Comparison of ENCODE assay signal across 1 cellular context in the genomic region with DNA sequence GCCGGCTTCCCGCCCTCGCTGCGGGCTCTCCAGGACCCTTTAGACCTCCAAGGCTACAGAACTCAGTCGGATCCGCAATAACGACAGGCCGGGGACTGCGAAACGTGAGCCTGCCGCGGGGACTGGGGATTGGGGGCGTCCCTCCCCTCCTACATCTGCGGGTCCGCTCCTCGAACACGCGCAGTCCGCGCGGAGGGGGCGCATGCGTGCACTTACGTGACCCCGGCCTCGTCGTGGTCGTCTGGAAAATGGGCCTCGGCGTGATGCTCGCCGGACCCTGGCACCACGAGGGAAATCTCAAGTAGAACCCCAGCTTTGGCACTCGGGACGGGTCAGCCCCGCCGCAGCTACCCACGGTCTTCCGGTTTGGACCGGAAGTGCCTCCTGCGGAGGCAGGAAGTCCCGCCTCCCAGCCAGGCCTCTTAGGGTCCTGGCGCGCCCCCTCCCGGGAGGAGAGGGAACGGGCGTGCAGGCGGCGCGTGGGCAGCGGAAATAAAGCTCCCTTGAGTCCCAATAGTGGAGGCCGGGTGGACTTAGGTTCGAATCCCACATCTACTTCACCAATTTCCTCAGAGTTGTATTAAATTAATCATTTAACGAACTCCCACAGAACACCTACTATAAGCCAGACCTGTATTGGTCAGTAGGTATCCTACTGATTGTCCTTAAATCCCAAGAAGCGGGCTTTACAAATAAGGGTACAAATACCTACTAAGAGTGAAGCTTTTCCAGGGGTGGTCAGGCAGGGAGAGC.
TF ChIP-seq lines count a peak whose summit lies in the region.

A gene with protein sequence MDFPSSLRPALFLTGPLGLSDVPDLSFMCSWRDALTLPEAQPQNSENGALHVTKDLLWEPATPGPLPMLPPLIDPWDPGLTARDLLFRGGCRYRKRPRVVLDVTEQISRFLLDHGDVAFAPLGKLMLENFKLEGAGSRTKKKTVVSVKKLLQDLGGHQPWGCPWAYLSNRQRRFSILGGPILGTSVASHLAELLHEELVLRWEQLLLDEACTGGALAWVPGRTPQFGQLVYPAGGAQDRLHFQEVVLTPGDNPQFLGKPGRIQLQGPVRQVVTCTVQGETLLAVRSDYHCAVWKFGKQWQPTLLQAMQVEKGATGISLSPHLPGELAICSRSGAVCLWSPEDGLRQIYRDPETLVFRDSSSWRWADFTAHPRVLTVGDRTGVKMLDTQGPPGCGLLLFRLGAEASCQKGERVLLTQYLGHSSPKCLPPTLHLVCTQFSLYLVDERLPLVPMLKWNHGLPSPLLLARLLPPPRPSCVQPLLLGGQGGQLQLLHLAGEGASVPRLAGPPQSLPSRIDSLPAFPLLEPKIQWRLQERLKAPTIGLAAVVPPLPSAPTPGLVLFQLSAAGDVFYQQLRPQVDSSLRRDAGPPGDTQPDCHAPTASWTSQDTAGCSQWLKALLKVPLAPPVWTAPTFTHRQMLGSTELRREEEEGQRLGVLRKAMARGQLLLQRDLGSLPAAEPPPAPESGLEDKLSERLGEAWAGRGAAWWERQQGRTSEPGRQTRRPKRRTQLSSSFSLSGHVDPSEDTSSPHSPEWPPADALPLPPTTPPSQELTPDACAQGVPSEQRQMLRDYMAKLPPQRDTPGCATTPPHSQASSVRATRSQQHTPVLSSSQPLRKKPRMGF (minus strand): TSS at position 373 of the 753 bp plus-strand sequence. CDS start 2,069 bp downstream, outside the sequence.

TF ChIP-seq in HepG2, 621 proteins besides CTCF, POLR2A, EP300 and RAD21 (continued from another document and continues in another):
- TF ChIP-seq, protein P1, sequence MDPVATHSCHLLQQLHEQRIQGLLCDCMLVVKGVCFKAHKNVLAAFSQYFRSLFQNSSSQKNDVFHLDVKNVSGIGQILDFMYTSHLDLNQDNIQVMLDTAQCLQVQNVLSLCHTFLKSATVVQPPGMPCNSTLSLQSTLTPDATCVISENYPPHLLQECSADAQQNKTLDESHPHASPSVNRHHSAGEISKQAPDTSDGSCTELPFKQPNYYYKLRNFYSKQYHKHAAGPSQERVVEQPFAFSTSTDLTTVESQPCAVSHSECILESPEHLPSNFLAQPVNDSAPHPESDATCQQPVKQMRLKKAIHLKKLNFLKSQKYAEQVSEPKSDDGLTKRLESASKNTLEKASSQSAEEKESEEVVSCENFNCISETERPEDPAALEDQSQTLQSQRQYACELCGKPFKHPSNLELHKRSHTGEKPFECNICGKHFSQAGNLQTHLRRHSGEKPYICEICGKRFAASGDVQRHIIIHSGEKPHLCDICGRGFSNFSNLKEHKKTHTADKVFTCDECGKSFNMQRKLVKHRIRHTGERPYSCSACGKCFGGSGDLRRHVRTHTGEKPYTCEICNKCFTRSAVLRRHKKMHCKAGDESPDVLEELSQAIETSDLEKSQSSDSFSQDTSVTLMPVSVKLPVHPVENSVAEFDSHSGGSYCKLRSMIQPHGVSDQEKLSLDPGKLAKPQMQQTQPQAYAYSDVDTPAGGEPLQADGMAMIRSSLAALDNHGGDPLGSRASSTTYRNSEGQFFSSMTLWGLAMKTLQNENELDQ (CRISPR knock-in tag; IDR thresholded peaks at IDR 0.05; ENCODE audit: borderline replicate concordance), result no peak
- TF ChIP-seq, protein P2, sequence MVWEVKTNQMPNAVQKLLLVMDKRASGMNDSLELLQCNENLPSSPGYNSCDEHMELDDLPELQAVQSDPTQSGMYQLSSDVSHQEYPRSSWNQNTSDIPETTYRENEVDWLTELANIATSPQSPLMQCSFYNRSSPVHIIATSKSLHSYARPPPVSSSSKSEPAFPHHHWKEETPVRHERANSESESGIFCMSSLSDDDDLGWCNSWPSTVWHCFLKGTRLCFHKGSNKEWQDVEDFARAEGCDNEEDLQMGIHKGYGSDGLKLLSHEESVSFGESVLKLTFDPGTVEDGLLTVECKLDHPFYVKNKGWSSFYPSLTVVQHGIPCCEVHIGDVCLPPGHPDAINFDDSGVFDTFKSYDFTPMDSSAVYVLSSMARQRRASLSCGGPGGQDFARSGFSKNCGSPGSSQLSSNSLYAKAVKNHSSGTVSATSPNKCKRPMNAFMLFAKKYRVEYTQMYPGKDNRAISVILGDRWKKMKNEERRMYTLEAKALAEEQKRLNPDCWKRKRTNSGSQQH (CRISPR knock-in tag; IDR thresholded peaks at IDR 0.05; ENCODE audit: low read depth), result no peak
- TF ChIP-seq CBX5 (CRISPR knock-in tag; IDR thresholded peaks at IDR 0.05; ENCODE audit: borderline replicate concordance) (peak; percentile 88), MED1 (CRISPR knock-in tag; IDR thresholded peaks at IDR 0.05) (peak; percentile 65), NR2F2 (IDR thresholded peaks at IDR 0.05; ENCODE audit: borderline replicate concordance, low read depth) (no peak), TSC22D2 (CRISPR knock-in tag; IDR thresholded peaks at IDR 0.05; ENCODE audit: borderline replicate concordance) (peak; percentile 83; the same call in 1 of the 2 replicates), TAF1 (CRISPR knock-in tag; IDR thresholded peaks at IDR 0.05) (peak; percentile 85), ZNF761 (CRISPR knock-in tag; conservative IDR thresholded peaks at IDR 0.05) (no peak), ZNF577 (CRISPR knock-in tag; IDR thresholded peaks at IDR 0.05; ENCODE audit: borderline replicate concordance, low read depth) (no peak), MLLT10 (CRISPR knock-in tag; IDR thresholded peaks at IDR 0.05) (no peak), KLF15 (CRISPR knock-in tag; IDR thresholded peaks at IDR 0.05; ENCODE audit: borderline replicate concordance) (peak; percentile 94), SNRNP70 (IDR thresholded peaks at IDR 0.05; ENCODE audit: low read depth, low read length) (no peak), LCORL (IDR thresholded peaks at IDR 0.05) (no peak), LCORL (CRISPR knock-in tag; IDR thresholded peaks at IDR 0.05) (peak; percentile 72), ZNF263 (CRISPR knock-in tag; IDR thresholded peaks at IDR 0.05) (peak; percentile 38; the same call in 1 of the 2 replicates), AKAP8 (CRISPR knock-in tag; IDR thresholded peaks at IDR 0.05) (peak; percentile 77; the same call in 1 of the 2 replicates), BCL6 (CRISPR knock-in tag; IDR thresholded peaks at IDR 0.05) (peak; percentile 40; the same call in 1 of the 2 replicates), KDM2A (CRISPR knock-in tag; IDR thresholded peaks at IDR 0.05; ENCODE audit: borderline replicate concordance, low read depth) (peak; percentile 94), ZNF432 (CRISPR knock-in tag; IDR thresholded peaks at IDR 0.05; ENCODE audit: borderline replicate concordance) (no peak), SOX6 (IDR thresholded peaks at IDR 0.05) (no peak), SOX6 (CRISPR knock-in tag; IDR thresholded peaks at IDR 0.05) (peak; percentile 71), ZNF616 (CRISPR knock-in tag; IDR thresholded peaks at IDR 0.05; ENCODE audit: low read depth) (peak; percentile 71; the same call in 1 of the 2 replicates), CC2D1A (CRISPR knock-in tag; IDR thresholded peaks at IDR 0.05) (no peak), ZNF337 (CRISPR knock-in tag; IDR thresholded peaks at IDR 0.05; ENCODE audit: borderline replicate concordance, low read depth) (no peak), ZNF224 (CRISPR knock-in tag; IDR thresholded peaks at IDR 0.05) (peak; percentile 67), CBFB (CRISPR knock-in tag; IDR thresholded peaks at IDR 0.05) (peak; percentile 91; the same call in 1 of the 2 replicates), RXRB (CRISPR knock-in tag; IDR thresholded peaks at IDR 0.05; ENCODE audit: borderline replicate concordance) (peak; percentile 58), ZNF350 (CRISPR knock-in tag; IDR thresholded peaks at IDR 0.05; ENCODE audit: borderline replicate concordance, low read depth) (peak; percentile 62; the same call in 1 of the 2 replicates), PRPF4 (IDR thresholded peaks at IDR 0.05; ENCODE audit: low read depth, low read length, poor library complexity, severe bottlenecking) (no peak), ZNF343 (CRISPR knock-in tag; IDR thresholded peaks at IDR 0.05) (peak; percentile 58; the same call in 1 of the 2 replicates), ZNF446 (CRISPR knock-in tag; IDR thresholded peaks at IDR 0.05) (no peak)
- TF ChIP-seq, protein P3, sequence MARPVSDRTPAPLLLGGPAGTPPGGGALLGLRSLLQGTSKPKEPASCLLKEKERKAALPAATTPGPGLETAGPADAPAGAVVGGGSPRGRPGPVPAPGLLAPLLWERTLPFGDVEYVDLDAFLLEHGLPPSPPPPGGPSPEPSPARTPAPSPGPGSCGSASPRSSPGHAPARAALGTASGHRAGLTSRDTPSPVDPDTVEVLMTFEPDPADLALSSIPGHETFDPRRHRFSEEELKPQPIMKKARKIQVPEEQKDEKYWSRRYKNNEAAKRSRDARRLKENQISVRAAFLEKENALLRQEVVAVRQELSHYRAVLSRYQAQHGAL (CRISPR knock-in tag; IDR thresholded peaks at IDR 0.05; ENCODE audit: not compliant biosample characterization), result peak; percentile 59
- TF ChIP-seq, protein P4, sequence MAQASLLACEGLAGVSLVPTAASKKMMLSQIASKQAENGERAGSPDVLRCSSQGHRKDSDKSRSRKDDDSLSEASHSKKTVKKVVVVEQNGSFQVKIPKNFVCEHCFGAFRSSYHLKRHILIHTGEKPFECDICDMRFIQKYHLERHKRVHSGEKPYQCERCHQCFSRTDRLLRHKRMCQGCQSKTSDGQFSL (CRISPR knock-in tag; IDR thresholded peaks at IDR 0.05), result peak; percentile 78; the same call in 1 of the 2 replicates
- TF ChIP-seq, protein P5, sequence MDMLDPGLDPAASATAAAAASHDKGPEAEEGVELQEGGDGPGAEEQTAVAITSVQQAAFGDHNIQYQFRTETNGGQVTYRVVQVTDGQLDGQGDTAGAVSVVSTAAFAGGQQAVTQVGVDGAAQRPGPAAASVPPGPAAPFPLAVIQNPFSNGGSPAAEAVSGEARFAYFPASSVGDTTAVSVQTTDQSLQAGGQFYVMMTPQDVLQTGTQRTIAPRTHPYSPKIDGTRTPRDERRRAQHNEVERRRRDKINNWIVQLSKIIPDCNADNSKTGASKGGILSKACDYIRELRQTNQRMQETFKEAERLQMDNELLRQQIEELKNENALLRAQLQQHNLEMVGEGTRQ (IDR thresholded peaks at IDR 0.05; ENCODE audit: low read depth, low read length), result no peak
- TF ChIP-seq, protein P5 (CRISPR knock-in tag; IDR thresholded peaks at IDR 0.05; ENCODE audit: borderline replicate concordance), result 0 out of 2 replicates have a peak, but pooled peaks have one; percentile 37
- TF ChIP-seq, protein P6, sequence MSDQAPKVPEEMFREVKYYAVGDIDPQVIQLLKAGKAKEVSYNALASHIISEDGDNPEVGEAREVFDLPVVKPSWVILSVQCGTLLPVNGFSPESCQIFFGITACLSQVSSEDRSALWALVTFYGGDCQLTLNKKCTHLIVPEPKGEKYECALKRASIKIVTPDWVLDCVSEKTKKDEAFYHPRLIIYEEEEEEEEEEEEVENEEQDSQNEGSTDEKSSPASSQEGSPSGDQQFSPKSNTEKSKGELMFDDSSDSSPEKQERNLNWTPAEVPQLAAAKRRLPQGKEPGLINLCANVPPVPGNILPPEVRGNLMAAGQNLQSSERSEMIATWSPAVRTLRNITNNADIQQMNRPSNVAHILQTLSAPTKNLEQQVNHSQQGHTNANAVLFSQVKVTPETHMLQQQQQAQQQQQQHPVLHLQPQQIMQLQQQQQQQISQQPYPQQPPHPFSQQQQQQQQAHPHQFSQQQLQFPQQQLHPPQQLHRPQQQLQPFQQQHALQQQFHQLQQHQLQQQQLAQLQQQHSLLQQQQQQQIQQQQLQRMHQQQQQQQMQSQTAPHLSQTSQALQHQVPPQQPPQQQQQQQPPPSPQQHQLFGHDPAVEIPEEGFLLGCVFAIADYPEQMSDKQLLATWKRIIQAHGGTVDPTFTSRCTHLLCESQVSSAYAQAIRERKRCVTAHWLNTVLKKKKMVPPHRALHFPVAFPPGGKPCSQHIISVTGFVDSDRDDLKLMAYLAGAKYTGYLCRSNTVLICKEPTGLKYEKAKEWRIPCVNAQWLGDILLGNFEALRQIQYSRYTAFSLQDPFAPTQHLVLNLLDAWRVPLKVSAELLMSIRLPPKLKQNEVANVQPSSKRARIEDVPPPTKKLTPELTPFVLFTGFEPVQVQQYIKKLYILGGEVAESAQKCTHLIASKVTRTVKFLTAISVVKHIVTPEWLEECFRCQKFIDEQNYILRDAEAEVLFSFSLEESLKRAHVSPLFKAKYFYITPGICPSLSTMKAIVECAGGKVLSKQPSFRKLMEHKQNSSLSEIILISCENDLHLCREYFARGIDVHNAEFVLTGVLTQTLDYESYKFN (CRISPR knock-in tag; conservative IDR thresholded peaks at IDR 0.05), result 0 out of 2 replicates have a peak, but pooled peaks have one; percentile 35
- TF ChIP-seq, protein P7, sequence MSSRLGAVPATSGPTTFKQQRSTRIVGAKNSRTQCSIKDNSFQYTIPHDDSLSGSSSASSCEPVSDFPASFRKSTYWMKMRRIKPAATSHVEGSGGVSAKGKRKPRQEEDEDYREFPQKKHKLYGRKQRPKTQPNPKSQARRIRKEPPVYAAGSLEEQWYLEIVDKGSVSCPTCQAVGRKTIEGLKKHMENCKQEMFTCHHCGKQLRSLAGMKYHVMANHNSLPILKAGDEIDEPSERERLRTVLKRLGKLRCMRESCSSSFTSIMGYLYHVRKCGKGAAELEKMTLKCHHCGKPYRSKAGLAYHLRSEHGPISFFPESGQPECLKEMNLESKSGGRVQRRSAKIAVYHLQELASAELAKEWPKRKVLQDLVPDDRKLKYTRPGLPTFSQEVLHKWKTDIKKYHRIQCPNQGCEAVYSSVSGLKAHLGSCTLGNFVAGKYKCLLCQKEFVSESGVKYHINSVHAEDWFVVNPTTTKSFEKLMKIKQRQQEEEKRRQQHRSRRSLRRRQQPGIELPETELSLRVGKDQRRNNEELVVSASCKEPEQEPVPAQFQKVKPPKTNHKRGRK (CRISPR knock-in tag; IDR thresholded peaks at IDR 0.05), result no peak
- TF ChIP-seq, protein P8, sequence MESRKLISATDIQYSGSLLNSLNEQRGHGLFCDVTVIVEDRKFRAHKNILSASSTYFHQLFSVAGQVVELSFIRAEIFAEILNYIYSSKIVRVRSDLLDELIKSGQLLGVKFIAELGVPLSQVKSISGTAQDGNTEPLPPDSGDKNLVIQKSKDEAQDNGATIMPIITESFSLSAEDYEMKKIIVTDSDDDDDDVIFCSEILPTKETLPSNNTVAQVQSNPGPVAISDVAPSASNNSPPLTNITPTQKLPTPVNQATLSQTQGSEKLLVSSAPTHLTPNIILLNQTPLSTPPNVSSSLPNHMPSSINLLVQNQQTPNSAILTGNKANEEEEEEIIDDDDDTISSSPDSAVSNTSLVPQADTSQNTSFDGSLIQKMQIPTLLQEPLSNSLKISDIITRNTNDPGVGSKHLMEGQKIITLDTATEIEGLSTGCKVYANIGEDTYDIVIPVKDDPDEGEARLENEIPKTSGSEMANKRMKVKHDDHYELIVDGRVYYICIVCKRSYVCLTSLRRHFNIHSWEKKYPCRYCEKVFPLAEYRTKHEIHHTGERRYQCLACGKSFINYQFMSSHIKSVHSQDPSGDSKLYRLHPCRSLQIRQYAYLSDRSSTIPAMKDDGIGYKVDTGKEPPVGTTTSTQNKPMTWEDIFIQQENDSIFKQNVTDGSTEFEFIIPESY (CRISPR knock-in tag; IDR thresholded peaks at IDR 0.05), result peak; percentile 75
